Comparison of ENCODE assay signal across 8 cellular contexts in the genomic region with DNA sequence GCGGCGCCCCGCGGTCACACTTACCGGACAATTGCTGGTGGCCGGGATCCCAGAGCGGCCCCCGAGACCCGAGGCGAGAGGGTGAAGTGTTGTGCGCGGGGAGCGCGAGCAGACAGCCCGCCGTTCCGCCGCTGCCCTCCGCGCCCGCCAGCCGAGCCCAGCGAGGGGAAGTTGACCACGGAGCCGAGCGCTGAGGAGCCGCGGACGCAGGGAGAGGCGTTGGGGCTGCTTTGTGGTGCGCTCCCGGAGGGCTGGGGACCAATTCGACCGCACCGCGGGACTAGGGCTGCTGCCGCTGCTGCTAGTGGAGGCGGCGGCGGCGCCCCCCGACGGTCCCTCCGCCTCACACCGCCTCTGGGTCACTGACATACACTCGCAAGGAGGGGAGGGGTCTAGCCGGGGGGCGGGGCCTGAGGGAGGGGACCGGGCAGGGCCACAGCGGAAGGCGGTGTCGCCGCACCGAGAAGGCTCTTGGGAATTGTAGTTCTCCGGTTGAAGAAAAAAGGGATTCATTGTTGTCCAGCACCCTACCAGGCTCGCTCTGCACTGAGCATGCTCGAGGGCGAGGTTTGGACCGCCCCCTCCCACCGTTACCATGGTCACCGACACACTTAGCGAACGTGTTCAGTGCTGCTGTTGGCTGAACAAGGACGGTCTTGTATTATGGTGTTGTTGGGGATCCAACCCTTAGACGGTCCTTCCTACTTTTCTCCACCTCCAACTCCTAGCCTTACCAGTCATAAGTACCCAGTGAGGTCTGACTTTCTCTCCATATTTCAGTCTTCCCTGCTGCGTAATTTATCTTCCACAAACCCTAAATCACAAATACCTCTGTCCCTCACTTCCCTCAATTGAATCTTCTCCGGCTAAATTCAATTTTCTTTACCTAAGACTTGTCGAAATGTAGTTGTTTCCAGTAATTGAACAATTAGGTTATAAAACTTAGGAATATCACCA. TPM values are rescaled to one million over a fixed set of nuclear protein-coding genes. Genes with fewer than 3 reads are reported as not detected.
A peak's percentile ranks its signal among the peaks of the same experiment; 100 is the strongest.
DNase-seq lines count a peak whose midpoint lies in the region; ATAC-seq lines count a peak whose summit lies in the region.

Gene PELI1, minus strand, starts transcription at position 364 of the 957 bp plus-strand sequence. CDS start 36,110 bp downstream, outside the sequence.

- DNase-seq in D341Med (ENCODE audit: low spot score): peak; percentile 96
- DNase-seq in NT2/D1 (ENCODE audit: low read depth, low spot score): peak; percentile 97
- DNase-seq in activated CD8-positive, alpha-beta memory T cell treated with anti-CD3 and anti-CD28 coated beads, Interleukin-2, amount 10 ng/mL, durations not matched to agents 7 days and 5 days: peak; percentile 97
- DNase-seq in stimulated activated CD8-positive, alpha-beta memory T cell treated with anti-CD3 and anti-CD28 coated beads, Interleukin-15, amount 100 ng/mL, for 4 hours (ENCODE audit: low read depth in 2 of 2): peak; percentile 78 to 81

- H3K9me3 ChIP-seq in HUES48 (ENCODE audit: control insufficient read depth, insufficient read depth, low read length): no peaks in the 10 kb centered on the region
- no peaks in the 10 kb centered on the region for H3K9me3 ChIP-seq in NT2/D1 (ENCODE audit: insufficient read depth, low read length)
- no peaks in the 10 kb centered on the region for H3K9me3 ChIP-seq in endocrine pancreas (ENCODE audit: control insufficient read depth, low read length)
- H3K9me3 ChIP-seq in mesodermal cell (ENCODE audit: control insufficient read depth, low read length): no peaks in the 10 kb centered on the region

- no peaks in the 10 kb centered on the region for H3K9me3 Mint-ChIP-seq in activated CD8-positive, alpha-beta memory T cell treated with anti-CD3 and anti-CD28 coated beads, Interleukin-2, amount 10 ng/mL, durations not matched to agents 7 days and 5 days (ENCODE audit: low read depth)

- no peaks in the 10 kb centered on the region for H3K27me3 Mint-ChIP-seq in activated CD8-positive, alpha-beta memory T cell treated with anti-CD3 and anti-CD28 coated beads, Interleukin-2, amount 10 ng/mL, durations not matched to agents 7 days and 5 days

- peaks cover 3% of the 10 kb centered on the region for H3K36me3 ChIP-seq in HUES48 (ENCODE audit: control insufficient read depth, insufficient read depth, low read length)
- no peaks in the 10 kb centered on the region for H3K36me3 ChIP-seq in NT2/D1 (ENCODE audit: insufficient read depth, insufficient read length, low read length)
- no peaks in the 10 kb centered on the region for H3K36me3 ChIP-seq in endocrine pancreas (ENCODE audit: control insufficient read depth, insufficient read depth, low read length)
- peaks cover 3% of the 10 kb centered on the region for H3K36me3 ChIP-seq in mesodermal cell (ENCODE audit: control insufficient read depth, insufficient read depth, low read length)

- H3K9ac ChIP-seq in HUES48 (ENCODE audit: low read depth, low read length) (peak within 1 kb of the TSS; percentile 89), NT2/D1 (ENCODE audit: insufficient read length, low read depth) (peak within 1 kb of the TSS; percentile 85), endocrine pancreas (ENCODE audit: control insufficient read depth, insufficient read depth, low read length) (peak within 1 kb of the TSS; percentile 6)

- peaks cover 30% of the 10 kb centered on the region for H3K4me1 Mint-ChIP-seq in activated CD8-positive, alpha-beta memory T cell treated with anti-CD3 and anti-CD28 coated beads, Interleukin-2, amount 10 ng/mL, durations not matched to agents 7 days and 5 days

- CTCF ChIA-PET in activated CD8-positive, alpha-beta memory T cell treated with anti-CD3 and anti-CD28 coated beads, Interleukin-2, amount 10 ng/mL, durations not matched to agents 7 days and 5 days (lab: Charles Lee): no interaction called here

- H3K4me3 Mint-ChIP-seq in activated CD8-positive, alpha-beta memory T cell treated with anti-CD3 and anti-CD28 coated beads, Interleukin-2, amount 10 ng/mL, durations not matched to agents 7 days and 5 days: peak within 1 kb of the TSS; percentile 87

- H3K27me3 ChIP-seq in HUES48 (ENCODE audit: control insufficient read depth, insufficient read depth, low read length) (no peaks in the 10 kb centered on the region), NT2/D1 (ENCODE audit: insufficient read depth, insufficient read length) (no peaks in the 10 kb centered on the region), endocrine pancreas (ENCODE audit: control insufficient read depth, insufficient read depth, low read length) (no peaks in the 10 kb centered on the region)

- WGBS in mesodermal cell (ENCODE audit: insufficient coverage in 2 of 2), 2 experiments: 2 to 3% methylated on average over 35 to 36 of the region's 68 CpGs

- peak within 1 kb of the TSS; percentile 97 for H3K27ac Mint-ChIP-seq in activated CD8-positive, alpha-beta memory T cell treated with anti-CD3 and anti-CD28 coated beads, Interleukin-2, amount 10 ng/mL, durations not matched to agents 7 days and 5 days

- H3K4me3 ChIP-seq in HUES48 (ENCODE audit: low read depth, low read length): peak within 1 kb of the TSS; percentile 90
- H3K4me3 ChIP-seq in NT2/D1 (ENCODE audit: insufficient read length, low read depth): peak within 1 kb of the TSS; percentile 79
- H3K4me3 ChIP-seq in endocrine pancreas (ENCODE audit: control insufficient read depth, insufficient read depth, low read length): peak within 1 kb of the TSS; percentile 98
- H3K4me3 ChIP-seq in mesodermal cell (ENCODE audit: extremely low read depth, insufficient read depth, low read length, poor library complexity, severe bottlenecking): peak within 1 kb of the TSS; percentile 75

- peaks cover 19% of the 10 kb centered on the region for H3K36me3 Mint-ChIP-seq in activated CD8-positive, alpha-beta memory T cell treated with anti-CD3 and anti-CD28 coated beads, Interleukin-2, amount 10 ng/mL, durations not matched to agents 7 days and 5 days

- H3K27ac ChIP-seq in HUES48 (ENCODE audit: low read depth, low read length) (peak within 1 kb of the TSS; percentile 94), mesodermal cell (ENCODE audit: low read depth, low read length, severe bottlenecking) (peak within 1 kb of the TSS; percentile 88)

- peak; percentile 70 for ATAC-seq in GM21390 (IDR thresholded peaks at IDR 0.05; ENCODE audit: unreplicated experiment)
- ATAC-seq in activated CD8-positive, alpha-beta memory T cell treated with anti-CD3 and anti-CD28 coated beads, Interleukin-2, amount 10 ng/mL, durations not matched to agents 7 days and 5 days: peak; percentile 92

- H3K4me1 ChIP-seq in HUES48 (ENCODE audit: control insufficient read depth, insufficient read depth, low read length): peaks cover 40% of the 10 kb centered on the region
- no peaks in the 10 kb centered on the region for H3K4me1 ChIP-seq in NT2/D1 (ENCODE audit: insufficient read depth, insufficient read length)
- H3K4me1 ChIP-seq in endocrine pancreas (ENCODE audit: control insufficient read depth, insufficient read depth, low read length): no peaks in the 10 kb centered on the region
- H3K4me1 ChIP-seq in mesodermal cell (ENCODE audit: control insufficient read depth, insufficient read depth, low read length, poor library complexity, severe bottlenecking): peaks cover 6% of the 10 kb centered on the region

RNA-seq across cellular contexts. Expression of gene PELI1, which starts in this region (rescaled TPM):
- total RNA-seq in activated CD8-positive, alpha-beta memory T cell treated with anti-CD3 and anti-CD28 coated beads, Interleukin-2, amount 10 ng/mL, durations not matched to agents 7 days and 5 days: 10 to 100 TPM; 39.0 to 40.1 TPM
- polyA plus RNA-seq in mesodermal cell (2013, experiment 1 of 2): 46.5 TPM
- polyA plus RNA-seq in mesodermal cell (2013, experiment 2 of 2): 43.7 TPM

Comparison
In these comparisons a context has a peak if more than half of its experiments do, and no peak if none do; other contexts are left out.
1. Peak in every context shown above with its lines: DNase-seq, ATAC-seq, H3K4me3 ChIP-seq and H3K27ac ChIP-seq.
2. H3K9ac ChIP-seq: peak in every context shown above with its lines; median percentile 89 in HUES48; 85 in NT2/D1; 6 in endocrine pancreas.